Comparison of ENCODE assay signal across 25 cellular contexts in the genomic region with DNA sequence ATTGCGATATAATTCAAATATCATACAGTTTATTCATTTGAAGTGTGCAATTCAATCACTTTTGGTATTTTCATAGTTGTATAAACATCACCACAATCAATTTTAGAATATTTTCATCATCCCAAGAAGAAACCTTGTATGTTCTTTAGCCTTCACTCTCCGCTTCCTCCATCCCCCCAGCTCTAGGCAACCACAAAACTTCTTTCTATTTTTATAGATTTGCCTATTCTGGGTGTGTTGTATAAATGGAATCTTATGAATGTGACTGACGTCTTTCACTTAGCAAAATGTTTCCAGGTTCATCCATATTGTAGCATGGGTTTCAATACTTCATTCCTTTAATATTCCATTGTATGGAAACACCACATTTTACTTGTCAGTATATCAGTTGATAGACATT.
"Had no signal": no experiment of that assay in that cellular context is flagged by ENCODE, and none has a peak within 500 bp of the region (broad histone marks: within the 10 kb centered on the region; RNA-seq: fewer than 3 reads in every experiment).

No MANE protein-coding gene starts in this region.

- H3K27ac ChIP-seq: coronary artery, esophagus muscularis mucosa, foreskin keratinocyte, gastroesophageal sphincter, heart left ventricle, hepatocyte, left lung, prostate gland, sigmoid colon, skin epidermis, spleen, thoracic aorta, transverse colon, upper lobe of right lung, uterus had no signal

- H3K36me3 ChIP-seq: esophagus muscularis mucosa, gastroesophageal sphincter, heart left ventricle, left lung, prostate gland, sigmoid colon, spleen, thoracic aorta, transverse colon, upper lobe of right lung, uterus had no signal

- H3K9me3 ChIP-seq: esophagus muscularis mucosa, gastroesophageal sphincter, heart left ventricle, left lung, prostate gland, sigmoid colon, spleen, thoracic aorta, transverse colon, upper lobe of right lung, uterus had no signal

- H3K4me1 ChIP-seq: esophagus muscularis mucosa, foreskin keratinocyte, gastroesophageal sphincter, left lung, prostate gland, sigmoid colon, spleen, transverse colon, upper lobe of right lung, uterus had no signal

- H3K4me3 ChIP-seq: coronary artery, esophagus muscularis mucosa, gastroesophageal sphincter, heart left ventricle, hepatocyte, left lung, prostate gland, sigmoid colon, skin epidermis, spleen, thoracic aorta, transverse colon, upper lobe of right lung, uterus had no signal

- ATAC-seq: foreskin keratinocyte; gastroesophageal sphincter; heart left ventricle; left cardiac atrium; left lung; naive thymus-derived CD8-positive, alpha-beta T cell; right cardiac atrium; stimulated activated naive B cell treated with anti-CD40 and anti-IgM and Interleukin-4, amounts not matched to agents 10 μg/mL and 1 μg/mL and 100 μg/mL, for 72 hours; upper lobe of right lung had no signal

- H3K4me2 ChIP-seq: hepatocyte had no signal

- H3K27me3 ChIP-seq: esophagus muscularis mucosa, foreskin keratinocyte, gastroesophageal sphincter, heart left ventricle, hepatocyte, left lung, sigmoid colon, spleen, transverse colon, upper lobe of right lung, uterus had no signal

- H2AFZ ChIP-seq: hepatocyte had no signal

- H3K79me2 ChIP-seq: hepatocyte had no signal

- DNase-seq: dermis blood vessel endothelial cell; effector memory CD4-positive, alpha-beta T cell; foreskin keratinocyte; heart left ventricle; left cardiac atrium; left lung; mesendoderm; midbrain; naive thymus-derived CD8-positive, alpha-beta T cell; nephron progenitor cell; nucleus accumbens; right cardiac atrium; sigmoid colon; spleen; stimulated activated naive B cell treated with anti-CD40 and anti-IgM and Interleukin-4, amounts not matched to agents 10 μg/mL and 1 μg/mL and 100 μg/mL, for 72 hours; transverse colon; upper lobe of right lung; uterus had no signal
